1 cellular context compared by ENCODE assay signal in genomic region chr19:50922316-50922853, GRCh38.
TF ChIP-seq lines count a peak whose summit lies in the region.

No MANE protein-coding gene starts in this region.

TF ChIP-seq in HEK293, 187 proteins besides CTCF, POLR2A, EP300 and RAD21 (continued from another document):
- TF ChIP-seq ZBTB49 (tag by site-specific recombination; IDR thresholded peaks at IDR 0.05; ENCODE audit: low read depth) (no peak), ZFHX2 (tag by site-specific recombination; conservative IDR thresholded peaks at IDR 0.05) (no peak), ZNF558 (tag by site-specific recombination; IDR thresholded peaks at IDR 0.05) (no peak), ZNF18 (tag by site-specific recombination; IDR thresholded peaks at IDR 0.05) (no peak)
TF ChIP-seq in HEK293: peak in this region for 5.
